ENCODE assay signal across 1 cellular context in the genomic region with DNA sequence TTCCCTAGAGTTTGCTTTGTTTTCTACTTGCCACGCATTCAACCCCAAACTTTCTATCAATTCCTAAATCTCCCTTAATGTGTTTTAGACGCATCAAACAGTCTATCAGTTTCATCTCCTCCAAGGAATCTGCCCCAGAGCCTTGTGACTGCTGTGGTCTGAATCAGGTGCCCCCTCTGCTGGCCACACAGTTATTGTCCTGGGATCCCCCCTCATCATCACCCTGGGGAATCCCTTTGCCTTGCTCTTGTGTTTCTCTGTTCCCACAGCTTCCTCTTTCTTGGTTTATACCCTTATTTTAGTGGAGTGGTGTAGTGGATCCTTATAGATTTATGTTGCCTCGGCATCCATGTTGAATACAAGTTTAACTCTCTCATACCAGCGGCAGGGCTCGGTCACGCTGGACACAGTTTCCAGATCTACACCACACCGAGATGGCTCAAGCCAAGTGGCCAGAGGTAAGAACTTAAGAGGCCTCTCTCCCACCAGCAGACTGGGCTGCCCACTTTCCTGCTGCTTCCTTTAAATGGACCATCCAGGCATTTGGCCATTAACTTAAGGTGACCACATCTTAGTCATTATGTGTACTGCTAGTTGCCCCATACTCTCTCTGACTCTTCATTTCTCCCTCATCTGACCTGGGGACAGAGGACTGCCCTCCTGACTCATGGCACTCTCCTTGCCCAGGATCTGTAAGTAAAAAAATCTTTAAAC.
TF ChIP-seq lines count a peak whose summit lies in the region.

No MANE protein-coding gene starts in this region.

TF ChIP-seq in HepG2, 621 proteins besides CTCF, POLR2A, EP300 and RAD21 (continues in another document):
- TF ChIP-seq ZKSCAN5 (CRISPR knock-in tag; IDR thresholded peaks at IDR 0.05), result no peak
- 0 out of 2 replicates have a peak, but pooled peaks have one; percentile 14 for TF ChIP-seq ZBTB33 (CRISPR knock-in tag; IDR thresholded peaks at IDR 0.05)
- no peak for TF ChIP-seq ZNF121 (CRISPR knock-in tag; IDR thresholded peaks at IDR 0.05)
- no peak for TF ChIP-seq JUN (CRISPR knock-in tag; IDR thresholded peaks at IDR 0.05)
- TF ChIP-seq HOXA9 (CRISPR knock-in tag; IDR thresholded peaks at IDR 0.05; ENCODE audit: borderline replicate concordance), result no peak
- no peak for TF ChIP-seq TCF12 (IDR thresholded peaks at IDR 0.05)
- TF ChIP-seq TCF12 (CRISPR knock-in tag; IDR thresholded peaks at IDR 0.05), result no peak
- no peak for TF ChIP-seq PRDM15 (CRISPR knock-in tag; IDR thresholded peaks at IDR 0.05)
- 0 out of 2 replicates have a peak, but pooled peaks have one; percentile 22 for TF ChIP-seq SP5 (CRISPR knock-in tag; IDR thresholded peaks at IDR 0.05; ENCODE audit: borderline replicate concordance, low read depth)
- TF ChIP-seq, protein P1, sequence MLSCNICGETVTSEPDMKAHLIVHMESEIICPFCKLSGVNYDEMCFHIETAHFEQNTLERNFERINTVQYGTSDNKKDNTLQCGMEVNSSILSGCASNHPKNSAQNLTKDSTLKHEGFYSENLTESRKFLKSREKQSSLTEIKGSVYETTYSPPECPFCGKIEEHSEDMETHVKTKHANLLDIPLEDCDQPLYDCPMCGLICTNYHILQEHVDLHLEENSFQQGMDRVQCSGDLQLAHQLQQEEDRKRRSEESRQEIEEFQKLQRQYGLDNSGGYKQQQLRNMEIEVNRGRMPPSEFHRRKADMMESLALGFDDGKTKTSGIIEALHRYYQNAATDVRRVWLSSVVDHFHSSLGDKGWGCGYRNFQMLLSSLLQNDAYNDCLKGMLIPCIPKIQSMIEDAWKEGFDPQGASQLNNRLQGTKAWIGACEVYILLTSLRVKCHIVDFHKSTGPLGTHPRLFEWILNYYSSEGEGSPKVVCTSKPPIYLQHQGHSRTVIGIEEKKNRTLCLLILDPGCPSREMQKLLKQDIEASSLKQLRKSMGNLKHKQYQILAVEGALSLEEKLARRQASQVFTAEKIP (CRISPR knock-in tag; IDR thresholded peaks at IDR 0.05; ENCODE audit: borderline replicate concordance), result no peak
- 0 out of 2 replicates have a peak, but pooled peaks have one; percentile 9 for TF ChIP-seq ZNF263 (CRISPR knock-in tag; IDR thresholded peaks at IDR 0.05)
- TF ChIP-seq ZNF768 (CRISPR knock-in tag; IDR thresholded peaks at IDR 0.05), result no peak
- no peak for TF ChIP-seq ZNF564 (CRISPR knock-in tag; IDR thresholded peaks at IDR 0.05)
- TF ChIP-seq, protein P2, sequence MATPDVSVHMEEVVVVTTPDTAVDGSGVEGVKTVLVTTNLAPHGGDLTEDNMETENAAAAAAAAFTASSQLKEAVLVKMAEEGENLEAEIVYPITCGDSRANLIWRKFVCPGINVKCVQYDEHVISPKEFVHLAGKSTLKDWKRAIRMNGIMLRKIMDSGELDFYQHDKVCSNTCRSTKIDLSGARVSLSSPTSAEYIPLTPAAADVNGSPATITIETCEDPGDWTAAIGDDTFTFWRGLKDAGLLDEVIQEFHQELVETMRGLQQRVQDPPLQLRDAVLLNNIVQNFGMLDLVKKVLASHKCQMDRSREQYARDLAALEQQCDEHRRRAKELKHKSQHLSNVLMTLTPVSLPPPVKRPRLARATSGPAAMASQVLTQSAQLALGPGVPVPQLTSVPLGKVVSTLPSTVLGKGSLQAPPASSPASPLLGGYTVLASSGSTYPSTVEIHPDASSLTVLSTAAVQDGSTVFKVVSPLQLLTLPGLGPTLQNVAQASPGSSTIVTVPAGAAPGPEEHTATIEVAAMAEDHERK (CRISPR knock-in tag; IDR thresholded peaks at IDR 0.05; ENCODE audit: low read depth), result no peak
- no peak for TF ChIP-seq MAFF (IDR thresholded peaks at IDR 0.05; ENCODE audit: low read depth, low read length)
- TF ChIP-seq ATF1 (CRISPR knock-in tag; IDR thresholded peaks at IDR 0.05), result no peak
- TF ChIP-seq SAP130 (CRISPR knock-in tag; IDR thresholded peaks at IDR 0.05; ENCODE audit: low read depth), result no peak
- TF ChIP-seq, protein P3, sequence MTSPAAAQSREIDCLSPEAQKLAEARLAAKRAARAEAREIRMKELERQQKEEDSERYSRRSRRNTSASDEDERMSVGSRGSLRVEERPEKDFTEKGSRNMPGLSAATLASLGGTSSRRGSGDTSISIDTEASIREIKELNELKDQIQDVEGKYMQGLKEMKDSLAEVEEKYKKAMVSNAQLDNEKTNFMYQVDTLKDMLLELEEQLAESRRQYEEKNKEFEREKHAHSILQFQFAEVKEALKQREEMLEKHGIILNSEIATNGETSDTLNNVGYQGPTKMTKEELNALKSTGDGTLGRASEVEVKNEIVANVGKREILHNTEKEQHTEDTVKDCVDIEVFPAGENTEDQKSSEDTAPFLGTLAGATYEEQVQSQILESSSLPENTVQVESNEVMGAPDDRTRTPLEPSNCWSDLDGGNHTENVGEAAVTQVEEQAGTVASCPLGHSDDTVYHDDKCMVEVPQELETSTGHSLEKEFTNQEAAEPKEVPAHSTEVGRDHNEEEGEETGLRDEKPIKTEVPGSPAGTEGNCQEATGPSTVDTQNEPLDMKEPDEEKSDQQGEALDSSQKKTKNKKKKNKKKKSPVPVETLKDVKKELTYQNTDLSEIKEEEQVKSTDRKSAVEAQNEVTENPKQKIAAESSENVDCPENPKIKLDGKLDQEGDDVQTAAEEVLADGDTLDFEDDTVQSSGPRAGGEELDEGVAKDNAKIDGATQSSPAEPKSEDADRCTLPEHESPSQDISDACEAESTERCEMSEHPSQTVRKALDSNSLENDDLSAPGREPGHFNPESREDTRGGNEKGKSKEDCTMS (CRISPR knock-in tag; conservative IDR thresholded peaks at IDR 0.05), result no peak
- no peak for TF ChIP-seq ZBTB3 (CRISPR knock-in tag; IDR thresholded peaks at IDR 0.05; ENCODE audit: borderline replicate concordance, low read depth)
- peak; percentile 74 for TF ChIP-seq SMC3 (IDR thresholded peaks at IDR 0.05; ENCODE audit: low read length)
- no peak for TF ChIP-seq HIC2 (CRISPR knock-in tag; IDR thresholded peaks at IDR 0.05; ENCODE audit: low read depth)
- TF ChIP-seq, protein P4, sequence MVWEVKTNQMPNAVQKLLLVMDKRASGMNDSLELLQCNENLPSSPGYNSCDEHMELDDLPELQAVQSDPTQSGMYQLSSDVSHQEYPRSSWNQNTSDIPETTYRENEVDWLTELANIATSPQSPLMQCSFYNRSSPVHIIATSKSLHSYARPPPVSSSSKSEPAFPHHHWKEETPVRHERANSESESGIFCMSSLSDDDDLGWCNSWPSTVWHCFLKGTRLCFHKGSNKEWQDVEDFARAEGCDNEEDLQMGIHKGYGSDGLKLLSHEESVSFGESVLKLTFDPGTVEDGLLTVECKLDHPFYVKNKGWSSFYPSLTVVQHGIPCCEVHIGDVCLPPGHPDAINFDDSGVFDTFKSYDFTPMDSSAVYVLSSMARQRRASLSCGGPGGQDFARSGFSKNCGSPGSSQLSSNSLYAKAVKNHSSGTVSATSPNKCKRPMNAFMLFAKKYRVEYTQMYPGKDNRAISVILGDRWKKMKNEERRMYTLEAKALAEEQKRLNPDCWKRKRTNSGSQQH (CRISPR knock-in tag; IDR thresholded peaks at IDR 0.05; ENCODE audit: low read depth), result no peak
- TF ChIP-seq SP2 (CRISPR knock-in tag; IDR thresholded peaks at IDR 0.05), result no peak
- TF ChIP-seq ZFP90 (CRISPR knock-in tag; IDR thresholded peaks at IDR 0.05; ENCODE audit: borderline replicate concordance), result no peak
- TF ChIP-seq POGK (CRISPR knock-in tag; conservative IDR thresholded peaks at IDR 0.05), result no peak
- no peak for TF ChIP-seq POLR2G (IDR thresholded peaks at IDR 0.05; ENCODE audit: low read depth, low read length)
- no peak for TF ChIP-seq ZBTB38 (CRISPR knock-in tag; IDR thresholded peaks at IDR 0.05)
